In genomic region chr15:62771234-62771633, GRCh38 we compare ENCODE assay signal across 11 cellular contexts.
"Had no signal": no experiment of that assay in that cellular context is flagged by ENCODE, and none has a peak within 500 bp of the region (broad histone marks: within the 10 kb centered on the region; RNA-seq: fewer than 3 reads in every experiment).

No MANE protein-coding gene starts in this region.

- H3K27ac ChIP-seq: cardiac muscle cell, lower lobe of right lung, spleen had no signal

- DNase-seq: activated CD8-positive, alpha-beta memory T cell treated with anti-CD3 and anti-CD28 coated beads, Interleukin-2, amount 50 U/mL, for 48 hours; activated CD8-positive, alpha-beta T cell treated with anti-CD3 and anti-CD28 coated beads for 36 hours; activated naive CD8-positive, alpha-beta T cell treated with anti-CD3 and anti-CD28 coated beads, Interleukin-2, amount 10 ng/mL, durations not matched to agents 7 days and 5 days; aorta; effector CD4-positive, alpha-beta T cell; hippocampal formation; lower lobe of right lung; midbrain; spleen; stimulated activated CD4-positive, alpha-beta T cell treated with anti-CD3 and anti-CD28 coated beads, Interleukin-1b, Interleukin-23, amount 100 ng/mL, for 48 hours had no signal

- H3K36me3 ChIP-seq: cardiac muscle cell had no signal

- H3K4me1 ChIP-seq: lower lobe of right lung, spleen had no signal

- H3K9me3 ChIP-seq: lower lobe of right lung, spleen had no signal

- H3K4me3 ChIP-seq: cardiac muscle cell, lower lobe of right lung, spleen had no signal

- H3K27me3 ChIP-seq: cardiac muscle cell, spleen had no signal
